Comparison of ENCODE assay signal across 11 cellular contexts in the genomic region with DNA sequence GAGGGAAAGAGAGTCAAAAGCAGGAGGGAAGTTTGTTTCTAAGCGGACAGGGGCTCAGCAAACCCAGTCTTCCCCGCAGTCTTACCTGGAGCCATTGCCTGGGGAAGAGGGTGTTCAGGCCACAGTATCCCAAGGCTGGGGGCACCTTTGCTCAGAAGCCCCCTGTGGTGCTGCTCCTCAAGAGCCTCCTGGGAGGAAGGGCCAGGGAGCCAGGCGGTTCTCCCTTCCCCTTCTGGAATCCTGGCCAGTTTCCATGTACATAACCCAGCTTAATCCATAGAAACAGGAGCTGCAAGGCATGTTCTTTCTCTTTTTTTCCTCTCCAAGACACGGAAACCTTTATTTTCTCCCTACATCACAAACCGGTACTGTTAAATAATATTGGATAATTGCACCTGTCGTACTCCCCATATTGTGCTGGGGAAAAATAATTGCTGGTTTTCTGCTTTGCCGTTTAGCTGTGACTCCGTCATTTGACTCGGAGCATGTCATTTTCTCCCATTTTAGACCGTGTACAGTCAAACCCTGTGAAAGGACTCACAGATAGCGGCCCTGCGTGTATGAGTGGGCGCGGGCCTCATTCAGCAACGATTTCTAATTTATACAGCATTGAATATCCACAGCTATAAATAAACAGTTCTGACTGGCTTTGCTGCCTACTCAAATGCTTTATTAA.
A peak's percentile ranks its signal among the peaks of the same experiment; 100 is the strongest.
DNase-seq lines count a peak whose midpoint lies in the region; ATAC-seq and TF ChIP-seq lines count a peak whose summit lies in the region.
"Had no signal": no experiment of that assay in that cellular context is flagged by ENCODE, and none has a peak within 500 bp of the region (broad histone marks: within the 10 kb centered on the region; RNA-seq: fewer than 3 reads in every experiment).

No MANE protein-coding gene starts in this region.

- peak overlapping the region; percentile 55 for H3K27ac ChIP-seq in effector memory CD4-positive, alpha-beta T cell (ENCODE audit: insufficient read depth, low read length, poor library complexity, severe bottlenecking)
- no peak overlapping the region for H3K27ac ChIP-seq in adrenal gland
- H3K27ac ChIP-seq in Karpas-422 (ENCODE audit: low read length), result no peak overlapping the region

- ATAC-seq in GM19455 (IDR thresholded peaks at IDR 0.05; ENCODE audit: unreplicated experiment), result peak; percentile 30

- H3K4me2 ChIP-seq in Karpas-422 (ENCODE audit: low read depth, low read length, poor library complexity, severe bottlenecking), result no peak overlapping the region

- peak; percentile 96 for DNase-seq in NCI-H2227 treated with DMSO at 0.1 percent for 48 hours (lab: John Stamatoyannopoulos, UW)
- no peak for DNase-seq in effector memory CD4-positive, alpha-beta T cell
- DNase-seq in stimulated activated CD4-positive, alpha-beta T cell treated with anti-CD3 and anti-CD28 coated beads, Interleukin-15, amount 100 ng/mL, for 48 hours (ENCODE audit: low read depth in 2 of 2), result peak; percentile 55 to 62
- DNase-seq in adrenal gland, result no peak
- no peak for DNase-seq in GM19240 (ENCODE audit: insufficient read length, low spot score)
- no peak for DNase-seq in Karpas-422
- DNase-seq: amniotic stem cell, KG1, midbrain, NCI-H774 had no signal

- H3K79me2 ChIP-seq in Karpas-422 (ENCODE audit: low read length), result no peaks in the 10 kb centered on the region

- H4K20me1 ChIP-seq in Karpas-422 (ENCODE audit: insufficient read depth, low read depth, low read length), result no peaks in the 10 kb centered on the region

- H3K9me2 ChIP-seq in Karpas-422 (replicated peaks; ENCODE audit: insufficient read depth, low read length), result no peaks in the 10 kb centered on the region

- peaks cover 53% of the 10 kb centered on the region for H3K4me1 ChIP-seq in effector memory CD4-positive, alpha-beta T cell (ENCODE audit: control insufficient read depth, insufficient read depth, low read length, poor library complexity, severe bottlenecking)
- H3K4me1 ChIP-seq in adrenal gland (replicated peaks in 1 of 2), result no peaks in the 10 kb centered on the region
- no peaks in the 10 kb centered on the region for H3K4me1 ChIP-seq in Karpas-422 (ENCODE audit: low read length)

- intact Hi-C loops in adrenal gland (cut with DNase I), result no loop called here

- no peak overlapping the region for H2AFZ ChIP-seq in Karpas-422 (ENCODE audit: low read length)

- TF ChIP-seq CTCF in adrenal gland (IDR thresholded peaks at IDR 0.05), result no peak

- no peaks in the 10 kb centered on the region for H3K9me3 ChIP-seq in effector memory CD4-positive, alpha-beta T cell (ENCODE audit: control insufficient read depth, low read length)
- H3K9me3 ChIP-seq in adrenal gland (replicated peaks in 1 of 3), result no peaks in the 10 kb centered on the region
- no peaks in the 10 kb centered on the region for H3K9me3 ChIP-seq in Karpas-422 (ENCODE audit: low read length)

- peak overlapping the region; percentile 11 for H3K4me3 ChIP-seq in effector memory CD4-positive, alpha-beta T cell (ENCODE audit: insufficient read depth, low read depth, low read length, poor library complexity, severe bottlenecking)
- H3K4me3 ChIP-seq in adrenal gland (no peak overlapping the region), Karpas-422 (ENCODE audit: low read length) (no peak overlapping the region)

- WGBS in adrenal gland, 4 donors, result 75 to 82% (median 77%) methylated on average over 15 of the region's 15 CpGs

- H3K36me3 ChIP-seq in effector memory CD4-positive, alpha-beta T cell (ENCODE audit: control insufficient read depth, insufficient read depth, low read length), result no peaks in the 10 kb centered on the region
- no peaks in the 10 kb centered on the region for H3K36me3 ChIP-seq in adrenal gland (replicated peaks in 1 of 2)
- H3K36me3 ChIP-seq in Karpas-422 (ENCODE audit: insufficient read depth, low read length), result no peaks in the 10 kb centered on the region

- TF ChIP-seq POLR2A in adrenal gland (IDR thresholded peaks at IDR 0.05), result no peak

- no peaks in the 10 kb centered on the region for H3K27me3 ChIP-seq in effector memory CD4-positive, alpha-beta T cell (replicated peaks; ENCODE audit: control insufficient read depth, insufficient read depth, low read length, poor library complexity, severe bottlenecking)
- H3K27me3 ChIP-seq in adrenal gland (no peaks in the 10 kb centered on the region), Karpas-422 (ENCODE audit: low read length) (no peaks in the 10 kb centered on the region)

- no peak overlapping the region for H3K9ac ChIP-seq in Karpas-422 (ENCODE audit: low read length)

Comparison
In these comparisons a context has a peak if more than half of its experiments do, and no peak if none do; other contexts are left out.
1. DNase-seq: peak in NCI-H2227 treated with DMSO at 0.1 percent for 48 hours (single experiment) and stimulated activated CD4-positive, alpha-beta T cell treated with anti-CD3 and anti-CD28 coated beads, Interleukin-15, amount 100 ng/mL, for 48 hours (2 of 2); none in effector memory CD4-positive, alpha-beta T cell (0 of 3), adrenal gland (0 of 7), GM19240 (single experiment) and Karpas-422 (single experiment).